ENCODE assay signal across 1 cellular context in the genomic region with DNA sequence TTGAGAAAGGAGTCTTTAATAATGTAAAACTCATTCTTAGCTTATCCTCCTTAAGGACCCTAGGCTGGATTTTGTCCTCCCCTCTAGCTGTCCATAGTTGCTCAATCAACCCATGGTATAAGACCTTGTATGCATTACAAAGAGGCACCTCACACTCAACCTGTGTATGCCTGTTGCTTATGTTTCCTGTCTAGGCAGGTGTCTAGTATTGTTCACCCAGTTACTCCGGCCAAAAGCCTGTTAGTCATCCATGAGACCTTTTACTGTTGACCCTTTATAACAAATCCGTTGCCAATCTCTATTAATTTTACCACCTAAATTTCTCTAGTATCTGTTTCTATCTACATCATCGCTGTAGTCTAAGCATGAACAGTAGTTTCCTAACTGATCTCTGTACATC.
TF ChIP-seq lines count a peak whose summit lies in the region.

No MANE protein-coding gene starts in this region.

TF ChIP-seq in GM12878, 131 proteins besides CTCF, POLR2A, EP300 and RAD21:
- TF ChIP-seq BHLHE40 (IDR thresholded peaks at IDR 0.05; ENCODE audit: borderline replicate concordance in 1 of 2, low read depth in 2 of 2, low read length in 1 of 2) = no peak
- TF ChIP-seq CREM (IDR thresholded peaks at IDR 0.05; ENCODE audit: low read depth) = no peak
- TF ChIP-seq, protein P1, sequence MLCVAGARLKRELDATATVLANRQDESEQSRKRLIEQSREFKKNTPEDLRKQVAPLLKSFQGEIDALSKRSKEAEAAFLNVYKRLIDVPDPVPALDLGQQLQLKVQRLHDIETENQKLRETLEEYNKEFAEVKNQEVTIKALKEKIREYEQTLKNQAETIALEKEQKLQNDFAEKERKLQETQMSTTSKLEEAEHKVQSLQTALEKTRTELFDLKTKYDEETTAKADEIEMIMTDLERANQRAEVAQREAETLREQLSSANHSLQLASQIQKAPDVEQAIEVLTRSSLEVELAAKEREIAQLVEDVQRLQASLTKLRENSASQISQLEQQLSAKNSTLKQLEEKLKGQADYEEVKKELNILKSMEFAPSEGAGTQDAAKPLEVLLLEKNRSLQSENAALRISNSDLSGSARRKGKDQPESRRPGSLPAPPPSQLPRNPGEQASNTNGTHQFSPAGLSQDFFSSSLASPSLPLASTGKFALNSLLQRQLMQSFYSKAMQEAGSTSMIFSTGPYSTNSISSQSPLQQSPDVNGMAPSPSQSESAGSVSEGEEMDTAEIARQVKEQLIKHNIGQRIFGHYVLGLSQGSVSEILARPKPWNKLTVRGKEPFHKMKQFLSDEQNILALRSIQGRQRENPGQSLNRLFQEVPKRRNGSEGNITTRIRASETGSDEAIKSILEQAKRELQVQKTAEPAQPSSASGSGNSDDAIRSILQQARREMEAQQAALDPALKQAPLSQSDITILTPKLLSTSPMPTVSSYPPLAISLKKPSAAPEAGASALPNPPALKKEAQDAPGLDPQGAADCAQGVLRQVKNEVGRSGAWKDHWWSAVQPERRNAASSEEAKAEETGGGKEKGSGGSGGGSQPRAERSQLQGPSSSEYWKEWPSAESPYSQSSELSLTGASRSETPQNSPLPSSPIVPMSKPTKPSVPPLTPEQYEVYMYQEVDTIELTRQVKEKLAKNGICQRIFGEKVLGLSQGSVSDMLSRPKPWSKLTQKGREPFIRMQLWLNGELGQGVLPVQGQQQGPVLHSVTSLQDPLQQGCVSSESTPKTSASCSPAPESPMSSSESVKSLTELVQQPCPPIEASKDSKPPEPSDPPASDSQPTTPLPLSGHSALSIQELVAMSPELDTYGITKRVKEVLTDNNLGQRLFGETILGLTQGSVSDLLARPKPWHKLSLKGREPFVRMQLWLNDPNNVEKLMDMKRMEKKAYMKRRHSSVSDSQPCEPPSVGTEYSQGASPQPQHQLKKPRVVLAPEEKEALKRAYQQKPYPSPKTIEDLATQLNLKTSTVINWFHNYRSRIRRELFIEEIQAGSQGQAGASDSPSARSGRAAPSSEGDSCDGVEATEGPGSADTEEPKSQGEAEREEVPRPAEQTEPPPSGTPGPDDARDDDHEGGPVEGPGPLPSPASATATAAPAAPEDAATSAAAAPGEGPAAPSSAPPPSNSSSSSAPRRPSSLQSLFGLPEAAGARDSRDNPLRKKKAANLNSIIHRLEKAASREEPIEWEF (IDR thresholded peaks at IDR 0.05; ENCODE audit: insufficient replicate concordance, low read depth, low read length) = no peak
- no peak for TF ChIP-seq ZSCAN29 (IDR thresholded peaks at IDR 0.05)
- no peak for TF ChIP-seq HDAC6 (IDR thresholded peaks at IDR 0.05; ENCODE audit: unreplicated experiment)
- TF ChIP-seq STAT3 (IDR thresholded peaks at IDR 0.05; ENCODE audit: low read depth, low read length) = no peak
- TF ChIP-seq, protein P2, sequence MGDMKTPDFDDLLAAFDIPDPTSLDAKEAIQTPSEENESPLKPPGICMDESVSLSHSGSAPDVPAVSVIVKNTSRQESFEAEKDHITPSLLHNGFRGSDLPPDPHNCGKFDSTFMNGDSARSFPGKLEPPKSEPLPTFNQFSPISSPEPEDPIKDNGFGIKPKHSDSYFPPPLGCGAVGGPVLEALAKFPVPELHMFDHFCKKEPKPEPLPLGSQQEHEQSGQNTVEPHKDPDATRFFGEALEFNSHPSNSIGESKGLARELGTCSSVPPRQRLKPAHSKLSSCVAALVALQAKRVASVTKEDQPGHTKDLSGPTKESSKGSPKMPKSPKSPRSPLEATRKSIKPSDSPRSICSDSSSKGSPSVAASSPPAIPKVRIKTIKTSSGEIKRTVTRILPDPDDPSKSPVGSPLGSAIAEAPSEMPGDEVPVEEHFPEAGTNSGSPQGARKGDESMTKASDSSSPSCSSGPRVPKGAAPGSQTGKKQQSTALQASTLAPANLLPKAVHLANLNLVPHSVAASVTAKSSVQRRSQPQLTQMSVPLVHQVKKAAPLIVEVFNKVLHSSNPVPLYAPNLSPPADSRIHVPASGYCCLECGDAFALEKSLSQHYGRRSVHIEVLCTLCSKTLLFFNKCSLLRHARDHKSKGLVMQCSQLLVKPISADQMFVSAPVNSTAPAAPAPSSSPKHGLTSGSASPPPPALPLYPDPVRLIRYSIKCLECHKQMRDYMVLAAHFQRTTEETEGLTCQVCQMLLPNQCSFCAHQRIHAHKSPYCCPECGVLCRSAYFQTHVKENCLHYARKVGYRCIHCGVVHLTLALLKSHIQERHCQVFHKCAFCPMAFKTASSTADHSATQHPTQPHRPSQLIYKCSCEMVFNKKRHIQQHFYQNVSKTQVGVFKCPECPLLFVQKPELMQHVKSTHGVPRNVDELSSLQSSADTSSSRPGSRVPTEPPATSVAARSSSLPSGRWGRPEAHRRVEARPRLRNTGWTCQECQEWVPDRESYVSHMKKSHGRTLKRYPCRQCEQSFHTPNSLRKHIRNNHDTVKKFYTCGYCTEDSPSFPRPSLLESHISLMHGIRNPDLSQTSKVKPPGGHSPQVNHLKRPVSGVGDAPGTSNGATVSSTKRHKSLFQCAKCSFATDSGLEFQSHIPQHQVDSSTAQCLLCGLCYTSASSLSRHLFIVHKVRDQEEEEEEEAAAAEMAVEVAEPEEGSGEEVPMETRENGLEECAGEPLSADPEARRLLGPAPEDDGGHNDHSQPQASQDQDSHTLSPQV (IDR thresholded peaks at IDR 0.05) = no peak
- TF ChIP-seq CBFB (IDR thresholded peaks at IDR 0.05; ENCODE audit: low read depth) = no peak
- TF ChIP-seq PAX8 (IDR thresholded peaks at IDR 0.05) = no peak
- no peak for TF ChIP-seq TCF7 (IDR thresholded peaks at IDR 0.05; ENCODE audit: borderline replicate concordance)
- no peak for TF ChIP-seq ZZZ3 (IDR thresholded peaks at IDR 0.05; ENCODE audit: control insufficient read depth, insufficient read length, low read depth)
- no peak for TF ChIP-seq HDAC2 (IDR thresholded peaks at IDR 0.05)
- no peak for TF ChIP-seq SUZ12 (IDR thresholded peaks at IDR 0.05; ENCODE audit: unreplicated experiment)
- no peak for TF ChIP-seq ESRRA (IDR thresholded peaks at IDR 0.05; ENCODE audit: low read length)
- TF ChIP-seq BACH1 (IDR thresholded peaks at IDR 0.05; ENCODE audit: borderline replicate concordance) = no peak
- TF ChIP-seq PAX5 (IDR thresholded peaks at IDR 0.05; ENCODE audit: borderline replicate concordance, low read depth, low read length) = no peak
- TF ChIP-seq FOXK2 (IDR thresholded peaks at IDR 0.05) = no peak
- TF ChIP-seq YBX1 (IDR thresholded peaks at IDR 0.05) = no peak
- TF ChIP-seq ZNF217 (IDR thresholded peaks at IDR 0.05) = no peak
- no peak for TF ChIP-seq IRF4 (IDR thresholded peaks at IDR 0.05; ENCODE audit: low read depth, low read length)
